17 cellular contexts compared by ENCODE assay signal in the genomic region with DNA sequence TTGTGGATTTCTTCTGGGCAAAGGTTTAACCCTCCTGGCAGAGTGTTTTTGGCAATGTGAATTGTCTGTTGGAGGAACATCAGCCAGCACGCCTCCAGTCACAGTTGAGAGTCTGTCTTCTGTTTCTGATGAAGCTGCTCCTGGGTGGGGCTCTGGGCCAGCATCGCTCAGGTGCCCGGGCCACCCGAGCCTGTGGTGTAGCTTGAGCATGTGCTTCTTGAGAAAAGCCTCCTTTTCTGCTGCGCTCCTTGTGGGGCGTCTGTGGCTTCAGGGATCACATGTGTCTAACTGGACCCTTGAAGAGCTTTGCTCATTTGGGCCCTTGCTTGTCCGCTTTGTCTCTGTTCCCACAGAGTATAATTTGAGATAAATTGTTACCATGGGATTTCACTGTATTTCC.
"Had no signal": no experiment of that assay in that cellular context is flagged by ENCODE, and none has a peak within 500 bp of the region (broad histone marks: within the 10 kb centered on the region; RNA-seq: fewer than 3 reads in every experiment).

No MANE protein-coding gene starts in this region.

- H3K27ac Mint-ChIP-seq: stimulated activated effector memory CD8-positive, alpha-beta T cell treated with anti-CD3 and anti-CD28 coated beads, Interleukin-12 subunit alpha, Interleukin-12 subunit beta, amount 100 ng/mL, for 72 hours had no signal

- H3K27ac ChIP-seq: foreskin keratinocyte, tibial nerve, vagina had no signal

- ATAC-seq: activated naive CD4-positive, alpha-beta T cell treated with anti-CD3 and anti-CD28 coated beads, Interleukin-2, amount 50 U/mL, for 72 hours; foreskin keratinocyte; SK-N-SH treated with all-trans-retinoic acid at 6 μM for 48 hours; stimulated activated effector memory CD8-positive, alpha-beta T cell treated with anti-CD3 and anti-CD28 coated beads, Interleukin-12 subunit alpha, Interleukin-12 subunit beta, amount 100 ng/mL, for 72 hours had no signal

- DNase-seq: activated CD8-positive, alpha-beta memory T cell treated with anti-CD3 and anti-CD28 coated beads for 24 hours; anterior cingulate cortex; effector CD8-positive, alpha-beta T cell; foreskin keratinocyte; glutamatergic neuron; mesendoderm; posterior cingulate gyrus; retina; stimulated activated CD4-positive, alpha-beta T cell treated with anti-CD3 and anti-CD28 coated beads, Interleukin-12 subunit alpha, Interleukin-12 subunit beta, amount 100 ng/mL, for 4 hours; stimulated activated CD4-positive, alpha-beta T cell treated with anti-CD3 and anti-CD28 coated beads, Interleukin-2, amount 100 ng/mL, for 24 hours; T-helper 1 cell; T1000 had no signal

- H3K27me3 ChIP-seq: foreskin keratinocyte, tibial nerve, vagina had no signal

- H3K9me3 Mint-ChIP-seq: activated naive CD4-positive, alpha-beta T cell treated with anti-CD3 and anti-CD28 coated beads, Interleukin-2, amount 50 U/mL, for 72 hours; stimulated activated effector memory CD8-positive, alpha-beta T cell treated with anti-CD3 and anti-CD28 coated beads, Interleukin-12 subunit alpha, Interleukin-12 subunit beta, amount 100 ng/mL, for 72 hours had no signal

- H3K9me3 ChIP-seq: tibial nerve, vagina had no signal

- H3K4me1 ChIP-seq: foreskin keratinocyte had no signal

- H3K4me3 ChIP-seq: tibial nerve, vagina had no signal

- H3K4me3 Mint-ChIP-seq: stimulated activated effector memory CD8-positive, alpha-beta T cell treated with anti-CD3 and anti-CD28 coated beads, Interleukin-12 subunit alpha, Interleukin-12 subunit beta, amount 100 ng/mL, for 72 hours had no signal
